12 cellular contexts compared by ENCODE assay signal in genomic region chr7:29987083-29987482, GRCh38. TPM values are rescaled to one million over a fixed set of nuclear protein-coding genes. Genes with fewer than 3 reads are reported as not detected.
DNase-seq lines count a peak whose midpoint lies in the region; ATAC-seq and TF ChIP-seq lines count a peak whose summit lies in the region.
"Had no signal": no experiment of that assay in that cellular context is flagged by ENCODE, and none has a peak within 500 bp of the region (broad histone marks: within the 10 kb centered on the region; RNA-seq: fewer than 3 reads in every experiment).

No MANE protein-coding gene starts in this region.

- H3K36me3 Mint-ChIP-seq in HFFc6 (ENCODE audit: low read depth) (peaks cover 20% of the 10 kb centered on the region), mesothelial cell of epicardium (peaks cover 11% of the 10 kb centered on the region)
- H3K36me3 Mint-ChIP-seq in T-helper 2 cell treated with Interferon-gamma antibody and Interleukin-4, amounts not matched to agents 5 μg/mL and 100 μg/mL, for 36 hours (ENCODE audit: low read depth) = no peaks in the 10 kb centered on the region
- H3K36me3 Mint-ChIP-seq: CD4-positive, CD25-positive, alpha-beta regulatory T cell had no signal

- no peaks in the 10 kb centered on the region for H3K27me3 ChIP-seq in brain microvascular endothelial cell (replicated peaks)

- H3K4me3 Mint-ChIP-seq in HFFc6 = peak overlapping the region; percentile 92
- peak overlapping the region; percentile 88 for H3K4me3 Mint-ChIP-seq in mesothelial cell of epicardium
- no peak overlapping the region for H3K4me3 Mint-ChIP-seq in T-helper 2 cell treated with Interferon-gamma antibody and Interleukin-4, amounts not matched to agents 5 μg/mL and 100 μg/mL, for 36 hours

- ATAC-seq in left ventricle myocardium superior = no peak
- ATAC-seq in HG03175 (IDR thresholded peaks at IDR 0.05; ENCODE audit: unreplicated experiment) = no peak

- H3K27ac Mint-ChIP-seq in HFFc6 (peak overlapping the region; percentile 98), mesothelial cell of epicardium (peak overlapping the region; percentile 99)
- H3K27ac Mint-ChIP-seq in T-helper 2 cell treated with Interferon-gamma antibody and Interleukin-4, amounts not matched to agents 5 μg/mL and 100 μg/mL, for 36 hours = no peak overlapping the region
- H3K27ac Mint-ChIP-seq: CD4-positive, CD25-positive, alpha-beta regulatory T cell had no signal

- intact Hi-C loops in left ventricle myocardium superior (cut with micrococcal nuclease) = no loop called here

- H3K4me1 Mint-ChIP-seq in HFFc6 (ENCODE audit: low read depth) (peaks cover 52% of the 10 kb centered on the region), mesothelial cell of epicardium (peaks cover 19% of the 10 kb centered on the region)
- H3K4me1 Mint-ChIP-seq in T-helper 2 cell treated with Interferon-gamma antibody and Interleukin-4, amounts not matched to agents 5 μg/mL and 100 μg/mL, for 36 hours (ENCODE audit: low read depth) = peaks cover 6% of the 10 kb centered on the region

- TF ChIP-seq CTCF in HFFc6 (IDR thresholded peaks at IDR 0.05) (no peak), brain microvascular endothelial cell (IDR thresholded peaks at IDR 0.05; ENCODE audit: low read depth, low read length, missing control alignments) (no peak), mesothelial cell of epicardium (IDR thresholded peaks at IDR 0.05; ENCODE audit: unreplicated experiment) (no peak)

- in situ Hi-C loops in brain microvascular endothelial cell (cut with HindIII; ENCODE audit: low pct_ligation_motif_present, low sequenced_read_pairs) = no loop called here

- H3K9me3 Mint-ChIP-seq in HFFc6 = no peaks in the 10 kb centered on the region
- H3K9me3 Mint-ChIP-seq in mesothelial cell of epicardium = peaks cover 4% of the 10 kb centered on the region
- no peaks in the 10 kb centered on the region for H3K9me3 Mint-ChIP-seq in T-helper 2 cell treated with Interferon-gamma antibody and Interleukin-4, amounts not matched to agents 5 μg/mL and 100 μg/mL, for 36 hours
- H3K9me3 Mint-ChIP-seq: H9 had no signal

- H3K4me3 ChIP-seq in brain microvascular endothelial cell (ENCODE audit: low read depth, low read length) = no peak overlapping the region

- peak; percentile 36 for DNase-seq in AG08396 (ENCODE audit: low spot score)
- peak; percentile 35 for DNase-seq in HFFc6
- DNase-seq in brain microvascular endothelial cell = no peak
- DNase-seq in mesothelial cell of epicardium (ENCODE audit: low spot score in 2 of 2, unreplicated experiment in 2 of 2) = no peak
- no peak for DNase-seq in T-helper 2 cell treated with Interferon-gamma antibody and Interleukin-4, amounts not matched to agents 5 μg/mL and 100 μg/mL, for 36 hours (ENCODE audit: low spot score)
- no peak for DNase-seq in OCI-M2 (lab: John Stamatoyannopoulos, UW; ENCODE audit: unreplicated experiment)
- DNase-seq in left ventricle myocardium superior = no peak
- DNase-seq: CD4-positive, CD25-positive, alpha-beta regulatory T cell; H9; NCI-H1436 had no signal

- peak overlapping the region; percentile 82 for H3K27ac ChIP-seq in brain microvascular endothelial cell

- no peaks in the 10 kb centered on the region for H3K36me3 ChIP-seq in brain microvascular endothelial cell (replicated peaks)
- H3K36me3 ChIP-seq: neutrophil had no signal

- H3K27me3 Mint-ChIP-seq in HFFc6 (ENCODE audit: insufficient read depth) = no peaks in the 10 kb centered on the region; the same call in 1 of the 2 replicates
- H3K27me3 Mint-ChIP-seq in mesothelial cell of epicardium (ENCODE audit: low read depth) = no peaks in the 10 kb centered on the region
- peaks cover 53% of the 10 kb centered on the region for H3K27me3 Mint-ChIP-seq in T-helper 2 cell treated with Interferon-gamma antibody and Interleukin-4, amounts not matched to agents 5 μg/mL and 100 μg/mL, for 36 hours (ENCODE audit: low read depth)

RNA-seq across cellular contexts. Expression of gene SCRN1, which starts 2.5 kb away (rescaled TPM):
- 100 to 1,000 TPM; 137 to 168 (median 145) TPM for total RNA-seq in HFFc6 (2021; fragmentation: NEBNext Ultra II Directional; extraction: Animal tissue kit (Norgen Biotek cat#: 25700))
- 81.3 to 86.4 TPM (median 85.0 TPM) in 3 replicates for total RNA-seq in mesothelial cell of epicardium
- total RNA-seq in left ventricle myocardium superior = 18.7 TPM

RNA-seq across cellular contexts. Expression of gene FKBP14, which starts 39.4 kb away (rescaled TPM):
- 10 to 100 TPM; 60.0 to 73.0 (median 64.4) TPM for total RNA-seq in HFFc6 (2021; fragmentation: NEBNext Ultra II Directional; extraction: Animal tissue kit (Norgen Biotek cat#: 25700))
- total RNA-seq in mesothelial cell of epicardium (42.4 to 48.0 TPM (median 45.5 TPM) in 3 replicates), left ventricle myocardium superior (12.8 TPM)

RNA-seq across cellular contexts. Expression of gene PLEKHA8, which starts 41.1 kb away (rescaled TPM):
- total RNA-seq in HFFc6 (2021; fragmentation: NEBNext Ultra II Directional; extraction: Animal tissue kit (Norgen Biotek cat#: 25700)) = 10 to 100 TPM in 2 of 6 experiments, 1 to 10 TPM in 4; 9.1 to 10.1 (median 9.6) TPM
- total RNA-seq in mesothelial cell of epicardium (39.8 to 43.5 TPM (median 40.3 TPM) in 3 replicates), left ventricle myocardium superior (3.4 TPM)

Comparison
In these comparisons a context has a peak if more than half of its experiments do, and no peak if none do; other contexts are left out.
1. DNase-seq: peak in AG08396 (single experiment) and HFFc6 (single experiment); none in brain microvascular endothelial cell (single experiment), mesothelial cell of epicardium (0 of 2), T-helper 2 cell treated with Interferon-gamma antibody and Interleukin-4, amounts not matched to agents 5 μg/mL and 100 μg/mL, for 36 hours (single experiment), OCI-M2 (single experiment) and left ventricle myocardium superior (single experiment).